ENCODE assay signal across 8 cellular contexts in genomic region chr5:168047043-168047668, GRCh38.
DNase-seq lines count a peak whose midpoint lies in the region; ATAC-seq and TF ChIP-seq lines count a peak whose summit lies in the region.

No MANE protein-coding gene starts in this region.

- DNase-seq in A172 (ENCODE audit: low spot score) (peak; percentile 76), GM10266 (ENCODE audit: extremely low spot score) (peak; percentile 17), NCI-H82 (lab: John Stamatoyannopoulos, UW) (peak; percentile 91), endodermal cell (peak; percentile 92), coronary artery (ENCODE audit: low spot score) (no peak)

- peak; percentile 50 for ATAC-seq in HG03342 (IDR thresholded peaks at IDR 0.05; ENCODE audit: unreplicated experiment)
- no peak for ATAC-seq in GM21447 (IDR thresholded peaks at IDR 0.05; ENCODE audit: unreplicated experiment)

- H3K9ac ChIP-seq in endodermal cell (ENCODE audit: extremely low read depth, low read length, poor library complexity, severe bottlenecking), result no peak overlapping the region

- peaks cover 79% of the 10 kb centered on the region for H3K27me3 Mint-ChIP-seq in endodermal cell (ENCODE audit: insufficient read depth)
- H3K27me3 Mint-ChIP-seq in nephron (ENCODE audit: low read depth), result peaks cover 15% of the 10 kb centered on the region

- H3K9me3 ChIP-seq in endodermal cell (ENCODE audit: control insufficient read depth, low read length), result peaks cover 5% of the 10 kb centered on the region

- no peaks in the 10 kb centered on the region for H3K36me3 ChIP-seq in endodermal cell (ENCODE audit: control insufficient read depth, insufficient read depth, low read length)

- no peaks in the 10 kb centered on the region for H3K9me3 Mint-ChIP-seq in endodermal cell
- H3K9me3 Mint-ChIP-seq in nephron, result no peaks in the 10 kb centered on the region

- WGBS in endodermal cell (ENCODE audit: insufficient coverage in 1 of 2, insufficient read length in 1 of 2), 2 experiments, result 15 to 24% methylated on average over 4 to 11 of the region's 11 CpGs

- H3K36me3 Mint-ChIP-seq in endodermal cell (ENCODE audit: low read depth) (no peaks in the 10 kb centered on the region), nephron (ENCODE audit: low read depth) (no peaks in the 10 kb centered on the region)

- H3K27ac ChIP-seq in endodermal cell (ENCODE audit: low read depth, low read length) (no peak overlapping the region), coronary artery (no peak overlapping the region)

- H3K27ac Mint-ChIP-seq in endodermal cell, result no peak overlapping the region
- H3K27ac Mint-ChIP-seq in nephron, result peak overlapping the region in 2 of 3 experiments; percentile 8

- peaks cover 37% of the 10 kb centered on the region for H3K4me1 Mint-ChIP-seq in endodermal cell
- H3K4me1 Mint-ChIP-seq in nephron, result peaks cover 30% of the 10 kb centered on the region

- H3K4me1 ChIP-seq in endodermal cell (ENCODE audit: control insufficient read depth, insufficient read depth, low read length), result peaks cover 16% of the 10 kb centered on the region

- peaks cover 47% of the 10 kb centered on the region for H3K27me3 ChIP-seq in endodermal cell (ENCODE audit: control insufficient read depth, insufficient read depth, low read length, poor library complexity, severe bottlenecking)

- H3K4me3 Mint-ChIP-seq in endodermal cell (no peak overlapping the region), nephron (no peak overlapping the region)

- H3K4me3 ChIP-seq in endodermal cell (ENCODE audit: low read length) (no peak overlapping the region), coronary artery (no peak overlapping the region)

- TF ChIP-seq CTCF in GM10266 (IDR thresholded peaks at IDR 0.05; ENCODE audit: control insufficient read depth, insufficient read depth, low read depth, missing control alignments), result peak; percentile 38
- TF ChIP-seq CTCF in endodermal cell (conservative IDR thresholded peaks at IDR 0.05), result peak; percentile 87
- peak; percentile 40 to 60 (median 54) for TF ChIP-seq CTCF in nephron (IDR thresholded peaks at IDR 0.05; ENCODE audit: unreplicated experiment in 3 of 3)
- TF ChIP-seq CTCF in coronary artery (IDR thresholded peaks at IDR 0.05), result no peak
